In genomic region chr5:175728885-175729828, GRCh38 we compare ENCODE assay signal across 10 cellular contexts.
A peak's percentile ranks its signal among the peaks of the same experiment; 100 is the strongest.
DNase-seq lines count a peak whose midpoint lies in the region; ATAC-seq and TF ChIP-seq lines count a peak whose summit lies in the region.
"Had no signal": no experiment of that assay in that cellular context is flagged by ENCODE, and none has a peak within 500 bp of the region (broad histone marks: within the 10 kb centered on the region; RNA-seq: fewer than 3 reads in every experiment).

No MANE protein-coding gene starts in this region.

- peak; percentile 36 for DNase-seq in NCI-H146 (lab: John Stamatoyannopoulos, UW)
- no peak for DNase-seq in NCI-H146 treated with DMSO at 0.1 percent for 48 hours (lab: John Stamatoyannopoulos, UW; ENCODE audit: unreplicated experiment)
- DNase-seq in M059J (ENCODE audit: low read depth): peak; percentile 7
- DNase-seq in fibroblast of pulmonary artery (ENCODE audit: low read depth): peak; percentile 5
- DNase-seq in neural progenitor cell (ENCODE audit: low spot score): peak; percentile 78
- no peak for DNase-seq in osteoblast (ENCODE audit: insufficient read length, low spot score, missing footprints)
- DNase-seq in A673 (ENCODE audit: low spot score): no peak

- peaks cover 5% of the 10 kb centered on the region for H3F3A ChIP-seq in neural progenitor cell (ENCODE audit: low read depth)

- H3K4me2 ChIP-seq in neural progenitor cell (peak overlapping the region; percentile 86), osteoblast (ENCODE audit: insufficient read depth, low read length) (no peak overlapping the region)

- H3K4me3 ChIP-seq in fibroblast of pulmonary artery (replicated peaks; ENCODE audit: low read depth, low read length) (no peak overlapping the region), neural progenitor cell (peak overlapping the region; percentile 44), osteoblast (ENCODE audit: insufficient read depth, low read length) (no peak overlapping the region), A673 (ENCODE audit: low read depth, low read length, poor library complexity, severe bottlenecking) (no peak overlapping the region)
- H3K4me3 ChIP-seq: ovary had no signal

- H3K4me3 Mint-ChIP-seq in neural progenitor cell: peak overlapping the region; percentile 67
- H3K4me3 Mint-ChIP-seq: stimulated activated naive CD8-positive, alpha-beta T cell treated with anti-CD3 and anti-CD28 coated beads, Interleukin-15, Interleukin-2, amounts not matched to agents 100 ng/mL and 50 ng/mL, for 24 hours had no signal

- no peaks in the 10 kb centered on the region for H3K27me3 ChIP-seq in neural progenitor cell
- H3K27me3 ChIP-seq in osteoblast (ENCODE audit: insufficient read depth, low read length): no peaks in the 10 kb centered on the region
- H3K27me3 ChIP-seq in A673 (replicated peaks; ENCODE audit: insufficient read depth, low read depth, low read length, poor library complexity): peaks cover 3% of the 10 kb centered on the region
- H3K27me3 ChIP-seq: ovary had no signal

- H3K79me2 ChIP-seq in neural progenitor cell (ENCODE audit: low read depth) (no peaks in the 10 kb centered on the region), osteoblast (ENCODE audit: insufficient read depth, low read length) (no peaks in the 10 kb centered on the region)

- H3K27me3 Mint-ChIP-seq in neural progenitor cell (ENCODE audit: insufficient read depth, low read depth): peaks cover 9% of the 10 kb centered on the region

- intact Hi-C loops in A673 (cut with micrococcal nuclease; ENCODE audit: unreplicated experiment): no loop called here

- peaks cover 9% of the 10 kb centered on the region for H3K9me3 Mint-ChIP-seq in neural progenitor cell
- H3K9me3 Mint-ChIP-seq: stimulated activated naive CD8-positive, alpha-beta T cell treated with anti-CD3 and anti-CD28 coated beads, Interleukin-15, Interleukin-2, amounts not matched to agents 100 ng/mL and 50 ng/mL, for 24 hours had no signal

- H3K36me3 Mint-ChIP-seq in neural progenitor cell: no peaks in the 10 kb centered on the region

- H3K27ac ChIP-seq in neural progenitor cell (no peak overlapping the region), osteoblast (ENCODE audit: low read depth, low read length) (no peak overlapping the region), A673 (ENCODE audit: low read depth, low read length, poor library complexity, severe bottlenecking) (no peak overlapping the region)
- H3K27ac ChIP-seq: ovary had no signal

- H3K36me3 ChIP-seq in neural progenitor cell (no peaks in the 10 kb centered on the region), osteoblast (ENCODE audit: insufficient read depth, low read length) (no peaks in the 10 kb centered on the region), A673 (ENCODE audit: insufficient read depth, low read length, poor library complexity, severe bottlenecking) (no peaks in the 10 kb centered on the region)
- H3K36me3 ChIP-seq: ovary had no signal

- H3K27ac Mint-ChIP-seq in neural progenitor cell: peak overlapping the region; percentile 31
- H3K27ac Mint-ChIP-seq: stimulated activated naive CD8-positive, alpha-beta T cell treated with anti-CD3 and anti-CD28 coated beads, Interleukin-15, Interleukin-2, amounts not matched to agents 100 ng/mL and 50 ng/mL, for 24 hours had no signal

- H3K4me1 Mint-ChIP-seq in neural progenitor cell: peaks cover 25% of the 10 kb centered on the region

- CTCF ChIA-PET in A673 (lab: Charles Lee): interaction anchor here (0.5 to 1.5 kb wide), 7 partner anchors 11 to 818 kb away, joined by 3 to 7 read pairs (median 3); partner anchors contain the start of gene CPLX2

- no peak overlapping the region for H3K9ac ChIP-seq in neural progenitor cell

- POLR2A ChIA-PET in A673 (lab: Charles Lee; ENCODE audit: low non-redundant PET): no interaction called here

- TF ChIP-seq CTCF in fibroblast of pulmonary artery (IDR thresholded peaks at IDR 0.05; ENCODE audit: low read length, missing control alignments) (no peak), neural progenitor cell (IDR thresholded peaks at IDR 0.05) (peak; percentile 47), osteoblast (IDR thresholded peaks at IDR 0.05; ENCODE audit: extremely low read depth, low read depth, low read length) (no peak), A673 (conservative IDR thresholded peaks at IDR 0.05; ENCODE audit: low read depth, low read length) (no peak)

- no peaks in the 10 kb centered on the region for H3K9me3 ChIP-seq in neural progenitor cell (ENCODE audit: low read depth)
- H3K9me3 ChIP-seq in osteoblast (ENCODE audit: low read depth, low read length): no peaks in the 10 kb centered on the region
- H3K9me3 ChIP-seq in A673 (ENCODE audit: low read depth, low read length, poor library complexity, severe bottlenecking): no peaks in the 10 kb centered on the region
- H3K9me3 ChIP-seq: ovary had no signal

- H3K4me1 ChIP-seq in neural progenitor cell (no peaks in the 10 kb centered on the region), osteoblast (ENCODE audit: insufficient read depth, low read length) (no peaks in the 10 kb centered on the region), A673 (ENCODE audit: insufficient read depth, low read length, poor library complexity, severe bottlenecking) (no peaks in the 10 kb centered on the region)

- no peak for ATAC-seq in HG02763 (IDR thresholded peaks at IDR 0.05; ENCODE audit: unreplicated experiment)

- no TSS peak for BruUV-seq in A673 (replicated peaks; lab: Mats Ljungman, UMichigan)

- peak overlapping the region; percentile 74 for H2AFZ ChIP-seq in neural progenitor cell (replicated peaks)
- H2AFZ ChIP-seq in osteoblast (ENCODE audit: low read length): no peak overlapping the region

- H4K20me1 ChIP-seq in neural progenitor cell (ENCODE audit: low read depth) (peaks cover 4% of the 10 kb centered on the region), osteoblast (ENCODE audit: insufficient read depth, low read length) (no peaks in the 10 kb centered on the region)

Comparison
In these comparisons a context has a peak if more than half of its experiments do, and no peak if none do; other contexts are left out.
1. DNase-seq: peak in NCI-H146 (single experiment), M059J (single experiment), fibroblast of pulmonary artery (single experiment) and neural progenitor cell (single experiment); none in NCI-H146 treated with DMSO at 0.1 percent for 48 hours (single experiment), osteoblast (single experiment) and A673 (single experiment).